Comparison of ENCODE assay signal across 19 cellular contexts in the genomic region with DNA sequence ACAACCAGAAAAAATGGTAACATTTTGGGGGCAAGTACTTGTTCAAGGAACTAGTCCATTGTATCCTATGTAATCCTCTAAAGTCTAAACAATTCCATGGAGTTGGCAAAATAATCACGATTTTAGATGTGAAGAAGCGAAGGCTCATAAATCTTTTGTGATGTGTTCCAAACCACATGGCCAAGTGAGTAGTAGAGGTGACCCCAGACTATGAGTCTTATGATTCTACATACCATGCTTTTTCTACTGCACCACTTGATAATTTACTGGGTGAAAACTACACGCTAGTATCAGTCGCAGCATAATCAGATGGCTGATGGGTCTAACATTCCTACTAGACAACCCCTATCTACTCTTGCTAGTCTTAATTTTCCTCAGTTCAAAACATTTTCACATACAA.
"Had no signal": no experiment of that assay in that cellular context is flagged by ENCODE, and none has a peak within 500 bp of the region (broad histone marks: within the 10 kb centered on the region; RNA-seq: fewer than 3 reads in every experiment).

No MANE protein-coding gene starts in this region.

- H2AFZ ChIP-seq: parathyroid adenoma had no signal

- H3K4me1 ChIP-seq: uterus had no signal

- H3K4me3 ChIP-seq: adrenal gland, cardiac muscle cell, dorsolateral prefrontal cortex, gastroesophageal sphincter, heart right ventricle, mucosa of descending colon, suprapubic skin, transverse colon, uterus had no signal

- H3K79me2 ChIP-seq: parathyroid adenoma had no signal

- H3K27ac ChIP-seq: adrenal gland, cardiac muscle cell, dorsolateral prefrontal cortex, heart right ventricle, parathyroid adenoma, suprapubic skin, uterus, WERI-Rb-1 had no signal

- H3K27me3 ChIP-seq: adrenal gland, cardiac muscle cell, dorsolateral prefrontal cortex, gastroesophageal sphincter, heart right ventricle, suprapubic skin, transverse colon, uterus had no signal

- ATAC-seq: mucosa of descending colon; naive thymus-derived CD4-positive, alpha-beta T cell; stimulated activated naive CD8-positive, alpha-beta T cell treated with anti-CD3 and anti-CD28 coated beads, Interleukin-15, amount 100 ng/mL, for 72 hours had no signal

- H3K36me3 ChIP-seq: adrenal gland, cardiac muscle cell, gastroesophageal sphincter, heart right ventricle, suprapubic skin, transverse colon, uterus, WERI-Rb-1 had no signal

- DNase-seq: activated CD4-positive, alpha-beta T cell treated with anti-CD3 and anti-CD28 coated beads for 1 hour; activated CD4-positive, alpha-beta T cell treated with anti-CD3 and anti-CD28 coated beads, Interleukin-2, amount 50 U/mL, for 4 hours; activated gamma-delta T cell; immature natural killer cell; naive thymus-derived CD4-positive, alpha-beta T cell; stimulated activated CD4-positive, alpha-beta T cell treated with anti-CD3 and anti-CD28 coated beads, Interleukin-2, amount 100 ng/mL, for 48 hours; stimulated activated naive CD8-positive, alpha-beta T cell treated with anti-CD3 and anti-CD28 coated beads, Interleukin-15, amount 100 ng/mL, for 72 hours; T-helper 2 cell; WERI-Rb-1 had no signal

- H3K9ac ChIP-seq: parathyroid adenoma had no signal

- H3K9me3 ChIP-seq: adrenal gland, gastroesophageal sphincter, heart right ventricle, mucosa of descending colon, suprapubic skin, transverse colon, uterus had no signal
